In the genomic region with DNA sequence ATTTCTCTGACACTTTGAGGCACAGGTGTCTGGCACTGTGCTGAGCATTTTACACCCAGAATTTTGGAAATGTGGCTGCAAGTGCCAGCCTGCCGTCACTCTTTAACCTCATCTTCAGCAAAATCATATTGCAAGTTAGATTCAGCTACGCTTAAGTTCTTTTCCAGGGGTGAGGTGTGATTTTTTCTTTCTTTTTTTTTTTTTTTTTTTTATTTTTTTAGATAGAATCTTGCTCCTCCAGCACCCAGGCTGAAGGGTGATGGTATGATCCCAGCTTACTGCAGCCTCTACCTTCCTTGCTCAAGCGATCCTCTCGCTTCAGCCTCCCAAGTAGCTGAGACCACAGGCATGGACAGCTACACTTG, we compare ENCODE assay signal across 2 cellular contexts.
TF ChIP-seq lines count a peak whose summit lies in the region.

No MANE protein-coding gene starts in this region.

TF ChIP-seq in A549, 52 proteins besides CTCF, POLR2A, EP300 and RAD21 (continued from another document):
- no peak for TF ChIP-seq MAX (IDR thresholded peaks at IDR 0.05)
- TF ChIP-seq BCL3 (IDR thresholded peaks at IDR 0.05) = no peak
- no peak for TF ChIP-seq ZNF302 (CRISPR knock-in tag; IDR thresholded peaks at IDR 0.05)
- TF ChIP-seq RFX5 (IDR thresholded peaks at IDR 0.05) = no peak
- TF ChIP-seq EHMT2 (IDR thresholded peaks at IDR 0.05; ENCODE audit: low read depth) = no peak
- TF ChIP-seq RCOR1 (IDR thresholded peaks at IDR 0.05; ENCODE audit: low read depth, low read length) = no peak
- TF ChIP-seq HOXB13 (CRISPR knock-in tag; IDR thresholded peaks at IDR 0.05; ENCODE audit: low read depth) = no peak
- TF ChIP-seq FOXS1 (CRISPR knock-in tag; IDR thresholded peaks at IDR 0.05) = no peak
TF ChIP-seq in A549: peak in this region for 0.

TF ChIP-seq in WTC11, 78 proteins besides CTCF, POLR2A, EP300 and RAD21 (continued from another document):
- TF ChIP-seq, protein P1, sequence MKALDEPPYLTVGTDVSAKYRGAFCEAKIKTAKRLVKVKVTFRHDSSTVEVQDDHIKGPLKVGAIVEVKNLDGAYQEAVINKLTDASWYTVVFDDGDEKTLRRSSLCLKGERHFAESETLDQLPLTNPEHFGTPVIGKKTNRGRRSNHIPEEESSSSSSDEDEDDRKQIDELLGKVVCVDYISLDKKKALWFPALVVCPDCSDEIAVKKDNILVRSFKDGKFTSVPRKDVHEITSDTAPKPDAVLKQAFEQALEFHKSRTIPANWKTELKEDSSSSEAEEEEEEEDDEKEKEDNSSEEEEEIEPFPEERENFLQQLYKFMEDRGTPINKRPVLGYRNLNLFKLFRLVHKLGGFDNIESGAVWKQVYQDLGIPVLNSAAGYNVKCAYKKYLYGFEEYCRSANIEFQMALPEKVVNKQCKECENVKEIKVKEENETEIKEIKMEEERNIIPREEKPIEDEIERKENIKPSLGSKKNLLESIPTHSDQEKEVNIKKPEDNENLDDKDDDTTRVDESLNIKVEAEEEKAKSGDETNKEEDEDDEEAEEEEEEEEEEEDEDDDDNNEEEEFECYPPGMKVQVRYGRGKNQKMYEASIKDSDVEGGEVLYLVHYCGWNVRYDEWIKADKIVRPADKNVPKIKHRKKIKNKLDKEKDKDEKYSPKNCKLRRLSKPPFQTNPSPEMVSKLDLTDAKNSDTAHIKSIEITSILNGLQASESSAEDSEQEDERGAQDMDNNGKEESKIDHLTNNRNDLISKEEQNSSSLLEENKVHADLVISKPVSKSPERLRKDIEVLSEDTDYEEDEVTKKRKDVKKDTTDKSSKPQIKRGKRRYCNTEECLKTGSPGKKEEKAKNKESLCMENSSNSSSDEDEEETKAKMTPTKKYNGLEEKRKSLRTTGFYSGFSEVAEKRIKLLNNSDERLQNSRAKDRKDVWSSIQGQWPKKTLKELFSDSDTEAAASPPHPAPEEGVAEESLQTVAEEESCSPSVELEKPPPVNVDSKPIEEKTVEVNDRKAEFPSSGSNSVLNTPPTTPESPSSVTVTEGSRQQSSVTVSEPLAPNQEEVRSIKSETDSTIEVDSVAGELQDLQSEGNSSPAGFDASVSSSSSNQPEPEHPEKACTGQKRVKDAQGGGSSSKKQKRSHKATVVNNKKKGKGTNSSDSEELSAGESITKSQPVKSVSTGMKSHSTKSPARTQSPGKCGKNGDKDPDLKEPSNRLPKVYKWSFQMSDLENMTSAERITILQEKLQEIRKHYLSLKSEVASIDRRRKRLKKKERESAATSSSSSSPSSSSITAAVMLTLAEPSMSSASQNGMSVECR (CRISPR knock-in tag; IDR thresholded peaks at IDR 0.05; ENCODE audit: borderline replicate concordance) = no peak
- no peak for TF ChIP-seq PRDM15 (CRISPR knock-in tag; IDR thresholded peaks at IDR 0.05)
- TF ChIP-seq GRHL2 (CRISPR knock-in tag; IDR thresholded peaks at IDR 0.05; ENCODE audit: insufficient replicate concordance, severe bottlenecking) = no peak
- TF ChIP-seq ZNF138 (CRISPR knock-in tag; conservative IDR thresholded peaks at IDR 0.05) = no peak
- no peak for TF ChIP-seq MYBL2 (CRISPR knock-in tag; IDR thresholded peaks at IDR 0.05)
- TF ChIP-seq, protein P2, sequence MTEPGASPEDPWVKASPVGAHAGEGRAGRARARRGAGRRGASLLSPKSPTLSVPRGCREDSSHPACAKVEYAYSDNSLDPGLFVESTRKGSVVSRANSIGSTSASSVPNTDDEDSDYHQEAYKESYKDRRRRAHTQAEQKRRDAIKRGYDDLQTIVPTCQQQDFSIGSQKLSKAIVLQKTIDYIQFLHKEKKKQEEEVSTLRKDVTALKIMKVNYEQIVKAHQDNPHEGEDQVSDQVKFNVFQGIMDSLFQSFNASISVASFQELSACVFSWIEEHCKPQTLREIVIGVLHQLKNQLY (CRISPR knock-in tag; IDR thresholded peaks at IDR 0.05) = no peak
- TF ChIP-seq, protein P3, sequence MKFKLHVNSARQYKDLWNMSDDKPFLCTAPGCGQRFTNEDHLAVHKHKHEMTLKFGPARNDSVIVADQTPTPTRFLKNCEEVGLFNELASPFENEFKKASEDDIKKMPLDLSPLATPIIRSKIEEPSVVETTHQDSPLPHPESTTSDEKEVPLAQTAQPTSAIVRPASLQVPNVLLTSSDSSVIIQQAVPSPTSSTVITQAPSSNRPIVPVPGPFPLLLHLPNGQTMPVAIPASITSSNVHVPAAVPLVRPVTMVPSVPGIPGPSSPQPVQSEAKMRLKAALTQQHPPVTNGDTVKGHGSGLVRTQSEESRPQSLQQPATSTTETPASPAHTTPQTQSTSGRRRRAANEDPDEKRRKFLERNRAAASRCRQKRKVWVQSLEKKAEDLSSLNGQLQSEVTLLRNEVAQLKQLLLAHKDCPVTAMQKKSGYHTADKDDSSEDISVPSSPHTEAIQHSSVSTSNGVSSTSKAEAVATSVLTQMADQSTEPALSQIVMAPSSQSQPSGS (CRISPR knock-in tag; IDR thresholded peaks at IDR 0.05; ENCODE audit: borderline replicate concordance, low read depth) = no peak
- no peak for TF ChIP-seq GTF2I (CRISPR knock-in tag; conservative IDR thresholded peaks at IDR 0.05)
- no peak for TF ChIP-seq JUN (CRISPR knock-in tag; IDR thresholded peaks at IDR 0.05)
- no peak for TF ChIP-seq NR3C1 (CRISPR knock-in tag; conservative IDR thresholded peaks at IDR 0.05; ENCODE audit: low read depth)
- TF ChIP-seq NFE2L1 (CRISPR knock-in tag; IDR thresholded peaks at IDR 0.05) = no peak
- no peak for TF ChIP-seq ZNF263 (CRISPR knock-in tag; IDR thresholded peaks at IDR 0.05; ENCODE audit: low read depth)
- no peak for TF ChIP-seq ATF1 (CRISPR knock-in tag; IDR thresholded peaks at IDR 0.05)
- no peak for TF ChIP-seq ZNF396 (CRISPR knock-in tag; IDR thresholded peaks at IDR 0.05; ENCODE audit: borderline replicate concordance)
